In genomic region chrX:132022863-132023116, GRCh38 we compare ENCODE assay signal across 8 cellular contexts. TPM values are rescaled to one million over a fixed set of nuclear protein-coding genes. Genes with fewer than 3 reads are reported as not detected.
DNase-seq lines count a peak whose midpoint lies in the region; ATAC-seq, FAIRE-seq and TF ChIP-seq lines count a peak whose summit lies in the region.

No MANE protein-coding gene starts in this region.

- H3K4me1 ChIP-seq in A549 (peaks cover 6% of the 10 kb centered on the region; the same call in 1 of the 3 replicates), ascending aorta (no peaks in the 10 kb centered on the region), lung (ENCODE audit: control insufficient read depth in 2 of 2, insufficient read depth in 2 of 2, low read length in 2 of 2) (no peaks in the 10 kb centered on the region), aorta (ENCODE audit: control insufficient read depth in 1 of 2, insufficient read depth in 2 of 2, low read length in 2 of 2) (no peaks in the 10 kb centered on the region)

- 0% methylated on average over 3 of the region's 14 CpGs for WGBS in A549 (ENCODE audit: missing lambda C conversion rate)
- 1 to 38% methylated on average over 13 to 14 of the region's 14 CpGs for WGBS in lung, 2 donors
- 0 to 31% methylated on average over 14 of the region's 14 CpGs for WGBS in aorta, 2 donors

- H3K27me3 ChIP-seq in ascending aorta (no peaks in the 10 kb centered on the region), lung (ENCODE audit: control insufficient read depth, insufficient read depth) (peaks cover 17% of the 10 kb centered on the region), aorta (ENCODE audit: control insufficient read depth in 1 of 2, insufficient read depth in 2 of 2, low read length in 1 of 2) (peaks cover 0 to 3% of the 10 kb centered on the region in 2 donors)

- TF ChIP-seq RAD21 in A549 (conservative IDR thresholded peaks at IDR 0.05 in 1 of 2, IDR thresholded peaks at IDR 0.05 in 1 of 2), result no peak

- POLR2A ChIA-PET in A549 (lab: Yijun Ruan, JAX), result interaction anchor here (1.2 kb wide), 1 partner anchor 196 kb away, joined by 4 read pairs; the partner anchor contains the start of gene RAP2C

- peak overlapping the region; percentile 55 for H3K4me3 ChIP-seq in A549
- H3K4me3 ChIP-seq in ascending aorta, result peak overlapping the region; percentile 60 to 83
- H3K4me3 ChIP-seq in lung, result peak overlapping the region; percentile 44
- peak overlapping the region; percentile 49 to 71 for H3K4me3 ChIP-seq in aorta (ENCODE audit: low read length in 2 of 2)

- TF ChIP-seq EP300 in A549 (IDR thresholded peaks at IDR 0.05), result no peak

- peak in 1 of 2 experiments; percentile 1 for DNase-seq in A549 (ENCODE audit: low read depth in 1 of 2, low spot score in 1 of 2)
- DNase-seq in ascending aorta (ENCODE audit: low spot score in 2 of 2), result no peak
- DNase-seq in lung (ENCODE audit: low spot score), result no peak
- DNase-seq in aorta, result no peak
- DNase-seq in NCI-H2107 treated with DMSO at 0.1 percent for 48 hours (lab: John Stamatoyannopoulos, UW; ENCODE audit: unreplicated experiment), result no peak
- no peak for DNase-seq in stimulated activated CD4-positive, alpha-beta T cell treated with anti-CD3 and anti-CD28 coated beads, Interleukin-4, amount 100 ng/mL, for 1 hour

- CTCF ChIA-PET in A549 (lab: Yijun Ruan, JAX), result interaction anchor here (1.1 kb wide), 2 partner anchors 11 to 49 kb away, joined by 3 read pairs; no protein-coding TSS in a partner anchor

- intact Hi-C loops in ascending aorta (cut with DNase I), result loop anchor here (5.0 kb wide), 1 partner anchor 195 kb away; the partner anchor contains the start of gene RAP2C
- intact Hi-C loops in aorta (cut with DNase I), result loop anchor here in 1 of 2 donors (5.0 kb wide), 1 partner anchor 195 kb away; the partner anchor contains the start of gene RAP2C

- H3K4me2 ChIP-seq in A549, result peak overlapping the region; percentile 92

- H3K9me3 ChIP-seq in A549 (no peaks in the 10 kb centered on the region), ascending aorta (no peaks in the 10 kb centered on the region), lung (ENCODE audit: control insufficient read depth in 2 of 2, insufficient read depth in 1 of 2, low read length in 1 of 2) (peaks cover 0 to 6% of the 10 kb centered on the region in 2 donors), aorta (ENCODE audit: control insufficient read depth, low read length) (no peaks in the 10 kb centered on the region)

- H3K36me3 ChIP-seq in ascending aorta (no peaks in the 10 kb centered on the region), lung (ENCODE audit: control insufficient read depth in 2 of 2, insufficient read depth in 2 of 2, low read length in 2 of 2) (no peaks in the 10 kb centered on the region), aorta (ENCODE audit: control insufficient read depth in 1 of 2, insufficient read depth in 2 of 2, low read length in 1 of 2) (no peaks in the 10 kb centered on the region)

- TF ChIP-seq POLR2A in A549 (IDR thresholded peaks at IDR 0.05; ENCODE audit: low read length), result no peak

- H3K27ac ChIP-seq in A549, result peak overlapping the region; percentile 64 to 82
- H3K27ac ChIP-seq in ascending aorta, result no peak overlapping the region
- no peak overlapping the region for H3K27ac ChIP-seq in lung (ENCODE audit: low read depth in 1 of 2, low read length in 1 of 2)
- no peak overlapping the region for H3K27ac ChIP-seq in aorta (ENCODE audit: low read depth in 1 of 2, low read length in 2 of 2)

- peak in 1 of 2 experiments; percentile 69; a peak in 4 of 6 replicates for ATAC-seq in A549
- peak; percentile 31 for ATAC-seq in GM18909 (IDR thresholded peaks at IDR 0.05; ENCODE audit: poor library complexity, unreplicated experiment)
- peak; percentile 23 for ATAC-seq in HG03135 (IDR thresholded peaks at IDR 0.05; ENCODE audit: unreplicated experiment)
- no peak for ATAC-seq in lung (ENCODE audit: insufficient read depth, low FRiP score)
- ATAC-seq in aorta (ENCODE audit: low FRiP score), result no peak

- no peak for TF ChIP-seq CTCF in A549 (IDR thresholded peaks at IDR 0.05)
- TF ChIP-seq CTCF in ascending aorta (IDR thresholded peaks at IDR 0.05), result no peak
- no peak for TF ChIP-seq CTCF in lung (IDR thresholded peaks at IDR 0.05; ENCODE audit: control extremely low read depth, extremely low read depth)

- FAIRE-seq in A549 (lab: Jason Lieb, UNC), result no peak

TF ChIP-seq in A549, 52 proteins besides CTCF, POLR2A, EP300 and RAD21:
- TF ChIP-seq REST (IDR thresholded peaks at IDR 0.05), result no peak
- TF ChIP-seq BCL3 (IDR thresholded peaks at IDR 0.05), result no peak
- no peak for TF ChIP-seq HMGXB4 (CRISPR knock-in tag; IDR thresholded peaks at IDR 0.05; ENCODE audit: borderline replicate concordance)
- no peak for TF ChIP-seq ZC3H11A (IDR thresholded peaks at IDR 0.05)
- no peak for TF ChIP-seq POLR2AphosphoS2 (conservative IDR thresholded peaks at IDR 0.05; ENCODE audit: low read length)
- peak; percentile 44; the same call in 1 of the 2 replicates for TF ChIP-seq MAX (IDR thresholded peaks at IDR 0.05)
- no peak for TF ChIP-seq CHD2 (IDR thresholded peaks at IDR 0.05; ENCODE audit: low read length, partially characterized antibody)

RNA-seq across cellular contexts. Expression of gene STK26, which starts 0.3 kb away (rescaled TPM):
- polyA plus RNA-seq in A549 (2011; rRNA removed) (16.8 and 23.9 TPM in 2 replicates), A549 (2017; fragmentation: RNase III; extraction: RNeasy Plus Mini Kit Qiagen cat#74134 plus additional on column Dnase treatment) (10.0 to 11.5 TPM (median 11.3 TPM) in 3 replicates), lung (10 to 100 TPM in 1 of 2 donors, 1 to 10 TPM in 1; 9.1 to 10.9 TPM), aorta (1 to 10 TPM; 1.0 to 5.4 TPM)
- polyA plus RNA-seq in A549 (2012; cell fraction: cytosol; rRNA removed), result 3.1 and 3.6 TPM in 2 replicates
- polyA plus RNA-seq in A549 (2012; cell fraction: nucleus; rRNA removed), result 1.9 and 3.0 TPM in 2 replicates
- polyA minus RNA-seq in A549 (2011; rRNA and poly(A)+ RNA removed), result 3.4 and 4.2 TPM in 2 replicates
- total RNA-seq in ascending aorta (1.8 TPM), lung (10 to 100 TPM; 11.2 to 16.4 TPM), aorta (10 to 100 TPM in 1 of 2 donors, 1 to 10 TPM in 1; 6.5 to 10.5 TPM)

Comparison
In these comparisons a context has a peak if more than half of its experiments do, and no peak if none do; other contexts are left out.
1. ATAC-seq: peak in GM18909 (single experiment) and HG03135 (single experiment); none in lung (single experiment) and aorta (single experiment).
2. H3K27ac ChIP-seq: peak in A549 (2 of 2); none in ascending aorta (0 of 2), lung (0 of 2) and aorta (0 of 2).
3. Peak in every context shown above with its lines, with median percentiles within 50 percentile points of each other: H3K4me3 ChIP-seq.